ENCODE assay signal across 1 cellular context in the genomic region with DNA sequence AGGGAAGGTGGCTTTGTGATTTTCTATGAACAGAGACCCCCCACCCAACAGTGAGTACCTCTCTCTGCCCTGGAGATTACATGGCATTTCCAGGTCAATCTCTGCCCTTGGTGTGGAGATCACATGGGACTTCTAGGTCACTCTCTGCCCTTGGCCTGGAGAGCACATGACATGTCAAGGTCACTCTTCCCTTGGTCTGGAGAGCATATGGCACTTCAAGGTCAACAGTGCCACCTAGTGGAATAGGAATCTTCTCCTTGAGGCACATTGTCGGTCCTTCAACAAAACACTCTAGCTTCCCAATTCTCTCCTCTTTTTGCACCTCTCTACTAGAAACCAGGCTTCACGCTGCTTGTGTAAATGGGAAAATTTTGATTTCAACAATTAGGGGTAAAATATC.
TF ChIP-seq lines count a peak whose summit lies in the region.

No MANE protein-coding gene starts in this region.

TF ChIP-seq in GM23338, 12 proteins besides CTCF, POLR2A, EP300 and RAD21 (continued from another document):
- 0 out of 2 replicates have a peak, but pooled peaks have one; percentile 14 for TF ChIP-seq ZNF462 (CRISPR knock-in tag; IDR thresholded peaks at IDR 0.05)
- no peak for TF ChIP-seq CREB1 (CRISPR knock-in tag; IDR thresholded peaks at IDR 0.05; ENCODE audit: low read depth)
- no peak for TF ChIP-seq ZNF114 (CRISPR knock-in tag; IDR thresholded peaks at IDR 0.05)
